ENCODE assay signal across 24 cellular contexts in the genomic region with DNA sequence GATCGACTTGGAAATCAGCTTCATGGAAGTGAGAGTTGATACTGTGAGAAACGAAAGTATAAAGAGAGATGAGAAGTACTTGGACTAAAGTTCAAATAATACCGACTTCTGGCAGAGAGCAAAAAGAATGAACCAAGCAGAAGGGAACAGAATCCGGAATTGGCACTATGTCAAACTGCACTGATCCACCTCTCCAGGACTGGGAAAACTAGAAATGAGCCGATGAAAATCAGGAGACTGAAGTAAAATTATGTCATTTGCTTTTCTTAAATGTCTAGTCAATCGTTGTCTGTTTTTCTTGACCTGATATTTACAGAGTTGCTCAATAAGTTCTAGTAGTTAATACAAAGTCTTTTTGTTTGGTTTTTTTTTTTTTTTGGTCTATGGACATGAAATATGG.
DNase-seq lines count a peak whose midpoint lies in the region; ATAC-seq, FAIRE-seq and TF ChIP-seq lines count a peak whose summit lies in the region.
"Had no signal": no experiment of that assay in that cellular context is flagged by ENCODE, and none has a peak within 500 bp of the region (broad histone marks: within the 10 kb centered on the region; RNA-seq: fewer than 3 reads in every experiment).

No MANE protein-coding gene starts in this region.

- peak overlapping the region; percentile 44 for H3K4me2 ChIP-seq in A549
- H3K4me2 ChIP-seq in astrocyte (ENCODE audit: low read length): no peak overlapping the region

- H3K27me3 Mint-ChIP-seq in astrocyte (ENCODE audit: low read depth, unreplicated experiment) (no peaks in the 10 kb centered on the region), endothelial cell (ENCODE audit: unreplicated experiment) (no peaks in the 10 kb centered on the region)
- H3K27me3 Mint-ChIP-seq: stimulated activated naive CD8-positive, alpha-beta T cell treated with anti-CD3 and anti-CD28 coated beads, Interleukin-15, Interleukin-2, amounts not matched to agents 100 ng/mL and 50 ng/mL, for 24 hours had no signal

- no peaks in the 10 kb centered on the region for H3K9me3 Mint-ChIP-seq in astrocyte (ENCODE audit: unreplicated experiment)
- H3K9me3 Mint-ChIP-seq in endothelial cell (ENCODE audit: unreplicated experiment): no peaks in the 10 kb centered on the region
- H3K9me3 Mint-ChIP-seq: WTC11 had no signal

- H3K9me3 ChIP-seq in A549 (no peaks in the 10 kb centered on the region), astrocyte (ENCODE audit: insufficient read depth, low read depth, low read length) (no peaks in the 10 kb centered on the region)
- H3K9me3 ChIP-seq: tibial nerve had no signal

- H3K27ac ChIP-seq in A549 (peak overlapping the region in 1 of 2 experiments; percentile 1; a peak in 1 of 6 replicates), astrocyte (ENCODE audit: low read depth, low read length) (no peak overlapping the region)
- H3K27ac ChIP-seq: parathyroid adenoma, tibial nerve had no signal

- H3K27me3 ChIP-seq in astrocyte (ENCODE audit: insufficient read depth, low read length): no peaks in the 10 kb centered on the region
- H3K27me3 ChIP-seq: tibial nerve had no signal

- H3K36me3 Mint-ChIP-seq in astrocyte (ENCODE audit: low read depth, unreplicated experiment): no peaks in the 10 kb centered on the region
- H3K36me3 Mint-ChIP-seq in endothelial cell (ENCODE audit: low read depth, unreplicated experiment): no peaks in the 10 kb centered on the region
- H3K36me3 Mint-ChIP-seq: activated naive CD4-positive, alpha-beta T cell treated with anti-CD3 and anti-CD28 coated beads, Interleukin-2, amount 50 U/mL, for 72 hours; WTC11 had no signal

- no peaks in the 10 kb centered on the region for H3K36me3 ChIP-seq in astrocyte (ENCODE audit: insufficient read depth, low read length)
- H3K36me3 ChIP-seq: tibial nerve had no signal

- no peak overlapping the region for H3K27ac Mint-ChIP-seq in astrocyte (ENCODE audit: unreplicated experiment)
- H3K27ac Mint-ChIP-seq in endothelial cell (ENCODE audit: unreplicated experiment): no peak overlapping the region
- H3K27ac Mint-ChIP-seq: activated naive CD4-positive, alpha-beta T cell treated with anti-CD3 and anti-CD28 coated beads, Interleukin-2, amount 50 U/mL, for 72 hours; stimulated activated naive CD8-positive, alpha-beta T cell treated with anti-CD3 and anti-CD28 coated beads, Interleukin-15, Interleukin-2, amounts not matched to agents 100 ng/mL and 50 ng/mL, for 24 hours; WTC11 had no signal

- no peak for TF ChIP-seq EP300 in A549 (IDR thresholded peaks at IDR 0.05)

- FAIRE-seq in A549 (lab: Jason Lieb, UNC) (no peak), astrocyte (lab: Jason Lieb, UNC) (no peak)
- FAIRE-seq: H1, keratinocyte had no signal

- CTCF ChIA-PET in A549 (lab: Yijun Ruan, JAX): no interaction called here

- H3K4me1 ChIP-seq in A549: no peaks in the 10 kb centered on the region
- H3K4me1 ChIP-seq in astrocyte (ENCODE audit: insufficient read depth, low read length): peaks cover 3% of the 10 kb centered on the region
- H3K4me1 ChIP-seq: parathyroid adenoma, tibial nerve had no signal

- no peaks in the 10 kb centered on the region for H3K4me1 Mint-ChIP-seq in astrocyte (ENCODE audit: low read depth, unreplicated experiment)
- peaks cover 2% of the 10 kb centered on the region for H3K4me1 Mint-ChIP-seq in endothelial cell (ENCODE audit: unreplicated experiment)
- H3K4me1 Mint-ChIP-seq: WTC11 had no signal

- H3K4me3 ChIP-seq in A549 (no peak overlapping the region), LNCaP clone FGC (ENCODE audit: low read depth, low read length) (no peak overlapping the region), astrocyte (ENCODE audit: insufficient read depth, low read depth, low read length) (no peak overlapping the region)
- H3K4me3 ChIP-seq: tibial nerve had no signal

- no peak; a peak in 1 of 5 replicates for TF ChIP-seq RAD21 in A549 (conservative IDR thresholded peaks at IDR 0.05 in 1 of 2, IDR thresholded peaks at IDR 0.05 in 1 of 2)

- WGBS in A549 (ENCODE audit: missing lambda C conversion rate): 4% methylated on average over 6 of the region's 6 CpGs

- TF ChIP-seq POLR2A in A549 (IDR thresholded peaks at IDR 0.05; ENCODE audit: low read length): no peak

- H3K4me3 Mint-ChIP-seq in astrocyte (ENCODE audit: unreplicated experiment): no peak overlapping the region
- H3K4me3 Mint-ChIP-seq in endothelial cell (ENCODE audit: unreplicated experiment): no peak overlapping the region
- H3K4me3 Mint-ChIP-seq: stimulated activated naive CD8-positive, alpha-beta T cell treated with anti-CD3 and anti-CD28 coated beads, Interleukin-15, Interleukin-2, amounts not matched to agents 100 ng/mL and 50 ng/mL, for 24 hours; WTC11 had no signal

- H2AFZ ChIP-seq in astrocyte (ENCODE audit: low read depth, low read length): no peak overlapping the region
- H2AFZ ChIP-seq: parathyroid adenoma had no signal

- DNase-seq in A549 (ENCODE audit: low read depth in 1 of 2, low spot score in 1 of 2) (peak in 1 of 2 experiments; percentile 31), LNCaP clone FGC (ENCODE audit: low read depth) (peak; percentile 13), astrocyte (ENCODE audit: low read depth) (peak; percentile 22), fibroblast of the conjunctiva (ENCODE audit: low read depth) (peak; percentile 1), endothelial cell (ENCODE audit: low spot score) (no peak), inferior parietal cortex (ENCODE audit: extremely low spot score) (no peak)
- DNase-seq in activated CD4-positive, alpha-beta T cell treated with anti-CD3 and anti-CD28 coated beads for 4 hours: no peak
- DNase-seq in activated CD4-positive, CD25-positive, alpha-beta regulatory T cell treated with anti-CD3 and anti-CD28 coated beads, Interleukin-2, amount 50 U/mL, for 72 hours: no peak
- DNase-seq: activated CD4-positive, alpha-beta T cell treated with anti-CD3 and anti-CD28 coated beads, Interleukin-2, amount 50 U/mL, for 48 hours; activated CD8-positive, alpha-beta memory T cell treated with anti-CD3 and anti-CD28 coated beads, Interleukin-2, amount 50 U/mL, for 4 hours; effector CD4-positive, alpha-beta T cell; erythroblast; Karpas-422; NCI-H1092; NCI-H1930; T-helper 9 cell had no signal

- TF ChIP-seq CTCF in A549 (IDR thresholded peaks at IDR 0.05): no peak
- TF ChIP-seq CTCF in LNCaP clone FGC (IDR thresholded peaks at IDR 0.05; ENCODE audit: control insufficient read depth, extremely low read depth, insufficient read depth): no peak
- TF ChIP-seq CTCF in astrocyte (IDR thresholded peaks at IDR 0.05; ENCODE audit: insufficient read depth, low read depth, low read length): no peak
- TF ChIP-seq CTCF in endothelial cell (IDR thresholded peaks at IDR 0.05; ENCODE audit: unreplicated experiment): no peak

- no peaks in the 10 kb centered on the region for H3K79me2 ChIP-seq in astrocyte (ENCODE audit: insufficient read depth, low read length)
- H3K79me2 ChIP-seq: parathyroid adenoma had no signal

- POLR2A ChIA-PET in A549 (lab: Yijun Ruan, JAX): no interaction called here

- no peak overlapping the region for H3K9ac ChIP-seq in astrocyte (ENCODE audit: low read length)
- H3K9ac ChIP-seq: parathyroid adenoma had no signal

- no peaks in the 10 kb centered on the region for H4K20me1 ChIP-seq in astrocyte (ENCODE audit: insufficient read depth, low read length)

- no peak for ATAC-seq in A549
- ATAC-seq: activated naive CD4-positive, alpha-beta T cell treated with anti-CD3 and anti-CD28 coated beads, Interleukin-2, amount 50 U/mL, for 72 hours; sciatic nerve; WTC11 had no signal

TF ChIP-seq in A549, 52 proteins besides CTCF, POLR2A, EP300 and RAD21:
- TF ChIP-seq ZC3H11A (IDR thresholded peaks at IDR 0.05) (no peak), HOXB5 (CRISPR knock-in tag; IDR thresholded peaks at IDR 0.05) (no peak), KDM1A (IDR thresholded peaks at IDR 0.05; ENCODE audit: low read depth) (no peak), CHD2 (IDR thresholded peaks at IDR 0.05; ENCODE audit: low read length, partially characterized antibody) (no peak), RFX5 (IDR thresholded peaks at IDR 0.05) (no peak), ESRRA (IDR thresholded peaks at IDR 0.05; ENCODE audit: borderline replicate concordance, low read length) (no peak), ZFP36 (IDR thresholded peaks at IDR 0.05; ENCODE audit: borderline replicate concordance, partially characterized antibody) (no peak), ZSCAN20 (CRISPR knock-in tag; IDR thresholded peaks at IDR 0.05) (no peak), CHD4 (IDR thresholded peaks at IDR 0.05; ENCODE audit: borderline replicate concordance) (no peak), HEYL (CRISPR knock-in tag; IDR thresholded peaks at IDR 0.05) (no peak)
- TF ChIP-seq, protein P1, sequence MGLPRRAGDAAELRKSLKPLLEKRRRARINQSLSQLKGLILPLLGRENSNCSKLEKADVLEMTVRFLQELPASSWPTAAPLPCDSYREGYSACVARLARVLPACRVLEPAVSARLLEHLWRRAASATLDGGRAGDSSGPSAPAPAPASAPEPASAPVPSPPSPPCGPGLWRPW (IDR thresholded peaks at IDR 0.05): no peak
- TF ChIP-seq, protein P2, sequence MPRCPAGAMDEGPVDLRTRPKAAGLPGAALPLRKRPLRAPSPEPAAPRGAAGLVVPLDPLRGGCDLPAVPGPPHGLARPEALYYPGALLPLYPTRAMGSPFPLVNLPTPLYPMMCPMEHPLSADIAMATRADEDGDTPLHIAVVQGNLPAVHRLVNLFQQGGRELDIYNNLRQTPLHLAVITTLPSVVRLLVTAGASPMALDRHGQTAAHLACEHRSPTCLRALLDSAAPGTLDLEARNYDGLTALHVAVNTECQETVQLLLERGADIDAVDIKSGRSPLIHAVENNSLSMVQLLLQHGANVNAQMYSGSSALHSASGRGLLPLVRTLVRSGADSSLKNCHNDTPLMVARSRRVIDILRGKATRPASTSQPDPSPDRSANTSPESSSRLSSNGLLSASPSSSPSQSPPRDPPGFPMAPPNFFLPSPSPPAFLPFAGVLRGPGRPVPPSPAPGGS (IDR thresholded peaks at IDR 0.05): no peak
- TF ChIP-seq, protein P3, sequence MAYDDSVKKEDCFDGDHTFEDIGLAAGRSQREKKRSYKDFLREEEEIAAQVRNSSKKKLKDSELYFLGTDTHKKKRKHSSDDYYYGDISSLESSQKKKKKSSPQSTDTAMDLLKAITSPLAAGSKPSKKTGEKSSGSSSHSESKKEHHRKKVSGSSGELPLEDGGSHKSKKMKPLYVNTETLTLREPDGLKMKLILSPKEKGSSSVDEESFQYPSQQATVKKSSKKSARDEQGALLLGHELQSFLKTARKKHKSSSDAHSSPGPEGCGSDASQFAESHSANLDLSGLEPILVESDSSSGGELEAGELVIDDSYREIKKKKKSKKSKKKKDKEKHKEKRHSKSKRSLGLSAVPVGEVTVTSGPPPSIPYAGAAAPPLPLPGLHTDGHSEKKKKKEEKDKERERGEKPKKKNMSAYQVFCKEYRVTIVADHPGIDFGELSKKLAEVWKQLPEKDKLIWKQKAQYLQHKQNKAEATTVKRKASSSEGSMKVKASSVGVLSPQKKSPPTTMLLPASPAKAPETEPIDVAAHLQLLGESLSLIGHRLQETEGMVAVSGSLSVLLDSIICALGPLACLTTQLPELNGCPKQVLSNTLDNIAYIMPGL (CRISPR knock-in tag; IDR thresholded peaks at IDR 0.05; ENCODE audit: borderline replicate concordance): no peak

Comparison
In these comparisons a context has a peak if more than half of its experiments do, and no peak if none do; other contexts are left out.
1. DNase-seq: peak in LNCaP clone FGC (single experiment), astrocyte (single experiment) and fibroblast of the conjunctiva (single experiment); none in endothelial cell (single experiment), activated CD4-positive, alpha-beta T cell treated with anti-CD3 and anti-CD28 coated beads for 4 hours (0 of 2), activated CD4-positive, CD25-positive, alpha-beta regulatory T cell treated with anti-CD3 and anti-CD28 coated beads, Interleukin-2, amount 50 U/mL, for 72 hours (single experiment) and inferior parietal cortex (single experiment).